In the genomic region with DNA sequence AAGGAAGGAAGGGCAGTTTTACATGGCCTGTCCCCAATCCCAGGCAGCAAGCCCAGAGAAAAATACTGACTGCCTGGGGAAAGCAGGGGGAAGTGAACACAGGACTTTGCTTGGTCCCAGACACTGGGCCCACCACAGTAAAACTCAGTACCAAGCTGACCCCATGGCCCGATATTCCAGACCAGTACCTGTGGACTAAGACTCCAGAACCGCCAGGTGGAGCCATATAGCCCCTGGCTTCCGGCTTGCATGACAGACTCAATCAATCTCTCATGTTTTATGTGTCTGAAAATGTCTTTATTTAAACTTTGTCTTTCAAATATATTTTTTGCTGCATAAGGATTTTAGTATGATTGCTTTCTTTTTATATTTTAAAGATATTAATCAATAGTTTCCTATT, we compare ENCODE assay signal across 17 cellular contexts.
DNase-seq lines count a peak whose midpoint lies in the region; ATAC-seq, FAIRE-seq and TF ChIP-seq lines count a peak whose summit lies in the region.
"Had no signal": no experiment of that assay in that cellular context is flagged by ENCODE, and none has a peak within 500 bp of the region (broad histone marks: within the 10 kb centered on the region; RNA-seq: fewer than 3 reads in every experiment).

No MANE protein-coding gene starts in this region.

- H3K27ac ChIP-seq in MM.1S (ENCODE audit: low read length), result no peak overlapping the region
- H3K27ac ChIP-seq in GM12878 (ENCODE audit: control insufficient read depth, insufficient read depth), result no peak overlapping the region
- no peak overlapping the region for H3K27ac ChIP-seq in right lobe of liver
- H3K27ac ChIP-seq: thoracic aorta had no signal

- H3K4me1 ChIP-seq in MM.1S (ENCODE audit: low read length) (no peaks in the 10 kb centered on the region), GM12878 (ENCODE audit: control insufficient read depth, insufficient read depth, low read length) (no peaks in the 10 kb centered on the region), right lobe of liver (no peaks in the 10 kb centered on the region)

- TF ChIP-seq CTCF in MM.1S (IDR thresholded peaks at IDR 0.05; ENCODE audit: low read length) (peak; percentile 27), GM12878 (IDR thresholded peaks at IDR 0.05 in 2 of 3, conservative IDR thresholded peaks at IDR 0.05 in 1 of 3; ENCODE audit: control insufficient read depth in 2 of 3, extremely low read depth in 1 of 3, insufficient read depth in 1 of 3, low read depth in 3 of 3, low read length in 3 of 3) (peak; percentile 13 to 42 (median 29); a peak in 3 of 6 replicates), right lobe of liver (IDR thresholded peaks at IDR 0.05) (peak; percentile 13 to 48 (median 25))

- 2% methylated on average over 3 of the region's 3 CpGs for WGBS in GM12878 (ENCODE audit: insufficient coverage, insufficient replicate concordance, low lambda C conversion rate, missing lambda C conversion rate)
- WGBS in right lobe of liver (ENCODE audit: insufficient coverage, low coverage, low lambda C conversion rate, missing lambda C conversion rate), result 34% methylated on average over 3 of the region's 3 CpGs

- no peak for FAIRE-seq in GM12878 (lab: Jason Lieb, UNC)
- FAIRE-seq: RCC 7860 had no signal

- no peak for TF ChIP-seq EP300 in GM12878 (IDR thresholded peaks at IDR 0.05; ENCODE audit: borderline replicate concordance in 1 of 2, control insufficient read depth in 1 of 2, low read depth in 2 of 2, low read length in 2 of 2)

- H3K79me2 ChIP-seq in MM.1S (ENCODE audit: low read length), result no peaks in the 10 kb centered on the region
- H3K79me2 ChIP-seq in GM12878 (ENCODE audit: control insufficient read depth, insufficient read depth, low read length), result no peaks in the 10 kb centered on the region

- intact Hi-C loops in GM12878 (cut with micrococcal nuclease; ENCODE audit: unreplicated experiment) (loop anchor here (2.0 kb wide), 1 partner anchor 708 kb away; no protein-coding TSS in a partner anchor), right lobe of liver (cut with DNase I) (no loop called here)

- H3K36me3 ChIP-seq in MM.1S (replicated peaks; ENCODE audit: insufficient read depth, low read length), result no peaks in the 10 kb centered on the region
- H3K36me3 ChIP-seq in GM12878 (ENCODE audit: control insufficient read depth in 2 of 2, insufficient read depth in 2 of 2, low read length in 1 of 2), result no peaks in the 10 kb centered on the region
- H3K36me3 ChIP-seq in right lobe of liver, result no peaks in the 10 kb centered on the region
- H3K36me3 ChIP-seq: thoracic aorta had no signal

- TF ChIP-seq POLR2A in GM12878 (IDR thresholded peaks at IDR 0.05; ENCODE audit: low read depth, low read length) (no peak), right lobe of liver (IDR thresholded peaks at IDR 0.05) (no peak)

- H4K20me1 ChIP-seq in MM.1S (ENCODE audit: insufficient read depth, low read length) (no peaks in the 10 kb centered on the region), GM12878 (ENCODE audit: control insufficient read depth, insufficient read depth) (no peaks in the 10 kb centered on the region)

- DNase-seq in DMS 273 (lab: John Stamatoyannopoulos, UW; ENCODE audit: unreplicated experiment) (peak; percentile 28), DMS 273 treated with DMSO at 0.1 percent for 48 hours (lab: John Stamatoyannopoulos, UW) (no peak), MM.1S (no peak), GM12878 (ENCODE audit: low read depth, low spot score) (no peak), right lobe of liver (no peak), MV-4-11 (lab: John Stamatoyannopoulos, UW) (no peak), dermis blood vessel endothelial cell (no peak), NCI-H2171 (lab: John Stamatoyannopoulos, UW) (no peak)
- DNase-seq: activated CD4-positive, alpha-beta T cell treated with anti-CD3 and anti-CD28 coated beads for 1 hour; activated naive CD4-positive, alpha-beta T cell treated with anti-CD3 and anti-CD28 coated beads for 36 hours; CD4-positive, CD25-positive, alpha-beta regulatory T cell; GDM1; IMR-90; NCI-H1436 treated with DMSO at 0.1 percent for 48 hours; NCI-H446 had no signal

- RAD21 ChIA-PET in GM12878 (lab: Charles Lee; ENCODE audit: unreplicated experiment), result interaction anchor here (1.4 kb wide), 1 partner anchor 707 kb away, joined by 3 read pairs; no protein-coding TSS in a partner anchor

- H3K27me3 ChIP-seq in MM.1S (replicated peaks; ENCODE audit: insufficient read depth, low read length) (no peaks in the 10 kb centered on the region), GM12878 (replicated peaks in 1 of 2; ENCODE audit: control insufficient read depth in 2 of 2, insufficient read depth in 2 of 2, low read length in 1 of 2) (no peaks in the 10 kb centered on the region), right lobe of liver (no peaks in the 10 kb centered on the region)

- in situ Hi-C loops in GM12878 (cut with MboI), result no loop called here

- no peaks in the 10 kb centered on the region for H3F3A ChIP-seq in MM.1S (ENCODE audit: insufficient read depth, low read length)

- POLR2A ChIA-PET in GM12878 (lab: Charles Lee), result no interaction called here

- no peaks in the 10 kb centered on the region for H3K9me2 ChIP-seq in MM.1S (replicated peaks; ENCODE audit: insufficient read depth, low read length)

- ATAC-seq in GM12878 (peak; percentile 81), right lobe of liver (peak; percentile 22 to 47 (median 38))

- no peak overlapping the region for H3K4me2 ChIP-seq in MM.1S (ENCODE audit: low read depth, low read length)
- H3K4me2 ChIP-seq in GM12878 (ENCODE audit: control insufficient read depth, insufficient read depth), result no peak overlapping the region

- TF ChIP-seq RAD21 in GM12878 (IDR thresholded peaks at IDR 0.05; ENCODE audit: insufficient read depth, low read depth, low read length), result 0 out of 2 replicates have a peak, but pooled peaks have one; percentile 17

- no peak overlapping the region for H3K4me3 ChIP-seq in MM.1S (ENCODE audit: low read length)
- no peak overlapping the region for H3K4me3 ChIP-seq in GM12878
- H3K4me3 ChIP-seq in right lobe of liver, result no peak overlapping the region
- H3K4me3 ChIP-seq: thoracic aorta had no signal

- H2AFZ ChIP-seq in MM.1S (ENCODE audit: low read length) (no peak overlapping the region), GM12878 (ENCODE audit: control insufficient read depth, low read depth, low read length) (no peak overlapping the region)

- H3K9me3 ChIP-seq in MM.1S (replicated peaks; ENCODE audit: insufficient read depth, low read length) (no peaks in the 10 kb centered on the region), GM12878 (replicated peaks; ENCODE audit: control insufficient read depth, insufficient read depth, low read length) (no peaks in the 10 kb centered on the region), right lobe of liver (no peaks in the 10 kb centered on the region)
- H3K9me3 ChIP-seq: thoracic aorta had no signal

- H3K9ac ChIP-seq in MM.1S (ENCODE audit: low read length) (no peak overlapping the region), GM12878 (ENCODE audit: control insufficient read depth, insufficient read depth, low read length) (no peak overlapping the region)

- SMC1A ChIA-PET in GM12878 (lab: Charles Lee; ENCODE audit: uncharacterized antibody, unreplicated experiment), result interaction anchor here (1.4 kb wide), 1 partner anchor 396 kb away, joined by 3 read pairs; no protein-coding TSS in a partner anchor

- no TSS peak for BruUV-seq in GM12878 (replicated peaks; lab: Mats Ljungman, UMichigan)

- CTCF ChIA-PET in GM12878 (lab: Yijun Ruan, JAX), result interaction anchor here (0.9 to 1.7 kb wide), 7 partner anchors 9 to 716 kb away, joined by 3 to 4 read pairs (median 3); no protein-coding TSS in a partner anchor

TF ChIP-seq in GM12878, 131 proteins besides CTCF, POLR2A, EP300 and RAD21:
- peak; percentile 24; the same call in 1 of the 2 replicates for TF ChIP-seq SMC3 (IDR thresholded peaks at IDR 0.05; ENCODE audit: borderline replicate concordance, low read length)
- TF ChIP-seq POLR2AphosphoS5 (IDR thresholded peaks at IDR 0.05; ENCODE audit: low read length), result no peak
